In the genomic region with DNA sequence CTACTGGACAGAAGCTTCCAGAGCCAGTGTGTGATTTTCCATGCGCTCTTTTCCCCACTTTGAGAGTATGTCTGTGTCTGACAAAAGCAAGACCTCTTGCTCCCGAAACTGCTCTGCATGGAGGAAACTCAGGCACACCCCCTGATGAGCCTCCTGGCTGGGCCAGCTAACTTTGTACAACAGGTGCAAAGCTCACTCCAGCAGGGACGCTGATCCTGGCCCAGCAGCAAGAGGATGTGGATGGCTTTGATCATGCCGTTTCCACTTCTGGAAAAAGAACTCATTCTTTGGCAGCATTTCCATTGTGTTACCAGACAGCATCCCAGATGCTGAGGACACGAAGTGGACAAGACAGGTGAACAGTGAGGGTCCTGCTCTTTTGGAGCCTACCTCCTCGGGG, we compare ENCODE assay signal across 1 cellular context.
A peak's percentile ranks its signal among the peaks of the same experiment; 100 is the strongest.
TF ChIP-seq lines count a peak whose summit lies in the region.

No MANE protein-coding gene starts in this region.

TF ChIP-seq in HepG2, 621 proteins besides CTCF, POLR2A, EP300 and RAD21 (continued from another document and continues in another):
- TF ChIP-seq, protein P1, sequence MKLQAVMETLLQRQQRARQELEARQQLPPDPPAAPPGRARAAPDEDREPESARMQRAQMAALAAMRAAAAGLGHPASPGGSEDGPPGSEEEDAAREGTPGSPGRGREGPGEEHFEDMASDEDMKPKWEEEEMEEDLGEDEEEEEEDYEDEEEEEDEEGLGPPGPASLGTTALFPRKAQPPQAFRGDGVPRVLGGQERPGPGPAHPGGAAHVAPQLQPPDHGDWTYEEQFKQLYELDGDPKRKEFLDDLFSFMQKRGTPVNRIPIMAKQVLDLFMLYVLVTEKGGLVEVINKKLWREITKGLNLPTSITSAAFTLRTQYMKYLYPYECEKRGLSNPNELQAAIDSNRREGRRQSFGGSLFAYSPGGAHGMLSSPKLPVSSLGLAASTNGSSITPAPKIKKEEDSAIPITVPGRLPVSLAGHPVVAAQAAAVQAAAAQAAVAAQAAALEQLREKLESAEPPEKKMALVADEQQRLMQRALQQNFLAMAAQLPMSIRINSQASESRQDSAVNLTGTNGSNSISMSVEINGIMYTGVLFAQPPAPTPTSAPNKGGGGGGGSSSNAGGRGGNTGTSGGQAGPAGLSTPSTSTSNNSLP (IDR thresholded peaks at IDR 0.05; ENCODE audit: low read depth, low read length): 0 out of 2 replicates have a peak, but pooled peaks have one; percentile 31
- TF ChIP-seq, protein P2, sequence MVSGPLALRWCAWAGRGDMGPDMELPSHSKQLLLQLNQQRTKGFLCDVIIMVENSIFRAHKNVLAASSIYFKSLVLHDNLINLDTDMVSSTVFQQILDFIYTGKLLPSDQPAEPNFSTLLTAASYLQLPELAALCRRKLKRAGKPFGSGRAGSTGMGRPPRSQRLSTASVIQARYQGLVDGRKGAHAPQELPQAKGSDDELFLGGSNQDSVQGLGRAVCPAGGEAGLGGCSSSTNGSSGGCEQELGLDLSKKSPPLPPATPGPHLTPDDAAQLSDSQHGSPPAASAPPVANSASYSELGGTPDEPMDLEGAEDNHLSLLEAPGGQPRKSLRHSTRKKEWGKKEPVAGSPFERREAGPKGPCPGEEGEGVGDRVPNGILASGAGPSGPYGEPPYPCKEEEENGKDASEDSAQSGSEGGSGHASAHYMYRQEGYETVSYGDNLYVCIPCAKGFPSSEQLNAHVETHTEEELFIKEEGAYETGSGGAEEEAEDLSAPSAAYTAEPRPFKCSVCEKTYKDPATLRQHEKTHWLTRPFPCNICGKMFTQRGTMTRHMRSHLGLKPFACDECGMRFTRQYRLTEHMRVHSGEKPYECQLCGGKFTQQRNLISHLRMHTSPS (CRISPR knock-in tag; IDR thresholded peaks at IDR 0.05; ENCODE audit: low read depth): no peak
- TF ChIP-seq ZNF224 (CRISPR knock-in tag; IDR thresholded peaks at IDR 0.05): no peak
- TF ChIP-seq, protein P3, sequence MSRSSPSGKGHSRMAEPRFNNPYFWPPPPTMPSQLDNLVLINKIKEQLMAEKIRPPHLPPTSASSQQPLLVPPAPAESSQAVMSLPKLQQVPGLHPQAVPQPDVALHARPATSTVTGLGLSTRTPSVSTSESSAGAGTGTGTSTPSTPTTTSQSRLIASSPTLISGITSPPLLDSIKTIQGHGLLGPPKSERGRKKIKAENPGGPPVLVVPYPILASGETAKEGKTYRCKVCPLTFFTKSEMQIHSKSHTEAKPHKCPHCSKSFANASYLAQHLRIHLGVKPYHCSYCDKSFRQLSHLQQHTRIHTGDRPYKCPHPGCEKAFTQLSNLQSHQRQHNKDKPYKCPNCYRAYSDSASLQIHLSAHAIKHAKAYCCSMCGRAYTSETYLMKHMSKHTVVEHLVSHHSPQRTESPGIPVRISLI (CRISPR knock-in tag; IDR thresholded peaks at IDR 0.05; ENCODE audit: borderline replicate concordance): no peak
- TF ChIP-seq, protein P4, sequence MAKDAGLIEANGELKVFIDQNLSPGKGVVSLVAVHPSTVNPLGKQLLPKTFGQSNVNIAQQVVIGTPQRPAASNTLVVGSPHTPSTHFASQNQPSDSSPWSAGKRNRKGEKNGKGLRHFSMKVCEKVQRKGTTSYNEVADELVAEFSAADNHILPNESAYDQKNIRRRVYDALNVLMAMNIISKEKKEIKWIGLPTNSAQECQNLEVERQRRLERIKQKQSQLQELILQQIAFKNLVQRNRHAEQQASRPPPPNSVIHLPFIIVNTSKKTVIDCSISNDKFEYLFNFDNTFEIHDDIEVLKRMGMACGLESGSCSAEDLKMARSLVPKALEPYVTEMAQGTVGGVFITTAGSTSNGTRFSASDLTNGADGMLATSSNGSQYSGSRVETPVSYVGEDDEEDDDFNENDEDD (CRISPR knock-in tag; IDR thresholded peaks at IDR 0.05; ENCODE audit: borderline replicate concordance): no peak
- no peak for TF ChIP-seq ZBTB1 (CRISPR knock-in tag; IDR thresholded peaks at IDR 0.05; ENCODE audit: borderline replicate concordance)
- no peak for TF ChIP-seq SRSF4 (IDR thresholded peaks at IDR 0.05; ENCODE audit: low read depth, low read length, poor library complexity, severe bottlenecking)
- TF ChIP-seq, protein P5, sequence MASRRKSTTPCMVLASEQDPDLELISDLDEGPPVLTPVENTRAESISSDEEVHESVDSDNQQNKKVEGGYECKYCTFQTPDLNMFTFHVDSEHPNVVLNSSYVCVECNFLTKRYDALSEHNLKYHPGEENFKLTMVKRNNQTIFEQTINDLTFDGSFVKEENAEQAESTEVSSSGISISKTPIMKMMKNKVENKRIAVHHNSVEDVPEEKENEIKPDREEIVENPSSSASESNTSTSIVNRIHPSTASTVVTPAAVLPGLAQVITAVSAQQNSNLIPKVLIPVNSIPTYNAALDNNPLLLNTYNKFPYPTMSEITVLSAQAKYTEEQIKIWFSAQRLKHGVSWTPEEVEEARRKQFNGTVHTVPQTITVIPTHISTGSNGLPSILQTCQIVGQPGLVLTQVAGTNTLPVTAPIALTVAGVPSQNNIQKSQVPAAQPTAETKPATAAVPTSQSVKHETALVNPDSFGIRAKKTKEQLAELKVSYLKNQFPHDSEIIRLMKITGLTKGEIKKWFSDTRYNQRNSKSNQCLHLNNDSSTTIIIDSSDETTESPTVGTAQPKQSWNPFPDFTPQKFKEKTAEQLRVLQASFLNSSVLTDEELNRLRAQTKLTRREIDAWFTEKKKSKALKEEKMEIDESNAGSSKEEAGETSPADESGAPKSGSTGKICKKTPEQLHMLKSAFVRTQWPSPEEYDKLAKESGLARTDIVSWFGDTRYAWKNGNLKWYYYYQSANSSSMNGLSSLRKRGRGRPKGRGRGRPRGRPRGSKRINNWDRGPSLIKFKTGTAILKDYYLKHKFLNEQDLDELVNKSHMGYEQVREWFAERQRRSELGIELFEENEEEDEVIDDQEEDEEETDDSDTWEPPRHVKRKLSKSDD (CRISPR knock-in tag; IDR thresholded peaks at IDR 0.05; ENCODE audit: low read depth): no peak
- TF ChIP-seq TP53 (CRISPR knock-in tag; conservative IDR thresholded peaks at IDR 0.05): no peak
- no peak for TF ChIP-seq MEIS2 (CRISPR knock-in tag; IDR thresholded peaks at IDR 0.05)
- TF ChIP-seq, protein P6, sequence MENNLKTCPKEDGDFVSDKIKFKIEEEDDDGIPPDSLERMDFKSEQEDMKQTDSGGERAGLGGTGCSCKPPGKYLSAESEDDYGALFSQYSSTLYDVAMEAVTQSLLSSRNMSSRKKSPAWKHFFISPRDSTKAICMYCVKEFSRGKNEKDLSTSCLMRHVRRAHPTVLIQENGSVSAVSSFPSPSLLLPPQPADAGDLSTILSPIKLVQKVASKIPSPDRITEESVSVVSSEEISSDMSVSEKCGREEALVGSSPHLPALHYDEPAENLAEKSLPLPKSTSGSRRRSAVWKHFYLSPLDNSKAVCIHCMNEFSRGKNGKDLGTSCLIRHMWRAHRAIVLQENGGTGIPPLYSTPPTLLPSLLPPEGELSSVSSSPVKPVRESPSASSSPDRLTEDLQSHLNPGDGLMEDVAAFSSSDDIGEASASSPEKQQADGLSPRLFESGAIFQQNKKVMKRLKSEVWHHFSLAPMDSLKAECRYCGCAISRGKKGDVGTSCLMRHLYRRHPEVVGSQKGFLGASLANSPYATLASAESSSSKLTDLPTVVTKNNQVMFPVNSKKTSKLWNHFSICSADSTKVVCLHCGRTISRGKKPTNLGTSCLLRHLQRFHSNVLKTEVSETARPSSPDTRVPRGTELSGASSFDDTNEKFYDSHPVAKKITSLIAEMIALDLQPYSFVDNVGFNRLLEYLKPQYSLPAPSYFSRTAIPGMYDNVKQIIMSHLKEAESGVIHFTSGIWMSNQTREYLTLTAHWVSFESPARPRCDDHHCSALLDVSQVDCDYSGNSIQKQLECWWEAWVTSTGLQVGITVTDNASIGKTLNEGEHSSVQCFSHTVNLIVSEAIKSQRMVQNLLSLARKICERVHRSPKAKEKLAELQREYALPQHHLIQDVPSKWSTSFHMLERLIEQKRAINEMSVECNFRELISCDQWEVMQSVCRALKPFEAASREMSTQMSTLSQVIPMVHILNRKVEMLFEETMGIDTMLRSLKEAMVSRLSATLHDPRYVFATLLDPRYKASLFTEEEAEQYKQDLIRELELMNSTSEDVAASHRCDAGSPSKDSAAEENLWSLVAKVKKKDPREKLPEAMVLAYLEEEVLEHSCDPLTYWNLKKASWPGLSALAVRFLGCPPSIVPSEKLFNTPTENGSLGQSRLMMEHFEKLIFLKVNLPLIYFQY (CRISPR knock-in tag; IDR thresholded peaks at IDR 0.05; ENCODE audit: borderline replicate concordance): peak; percentile 36; the same call in 1 of the 2 replicates
- TF ChIP-seq ZNF773 (CRISPR knock-in tag; IDR thresholded peaks at IDR 0.05; ENCODE audit: borderline replicate concordance): no peak
- peak; percentile 53; the same call in 1 of the 2 replicates for TF ChIP-seq FOXA3 (CRISPR knock-in tag; IDR thresholded peaks at IDR 0.05)
- no peak for TF ChIP-seq ZZZ3 (CRISPR knock-in tag; IDR thresholded peaks at IDR 0.05; ENCODE audit: borderline replicate concordance)
- no peak for TF ChIP-seq ZBTB8A (CRISPR knock-in tag; IDR thresholded peaks at IDR 0.05; ENCODE audit: borderline replicate concordance, low read depth)
- TF ChIP-seq, protein P7, sequence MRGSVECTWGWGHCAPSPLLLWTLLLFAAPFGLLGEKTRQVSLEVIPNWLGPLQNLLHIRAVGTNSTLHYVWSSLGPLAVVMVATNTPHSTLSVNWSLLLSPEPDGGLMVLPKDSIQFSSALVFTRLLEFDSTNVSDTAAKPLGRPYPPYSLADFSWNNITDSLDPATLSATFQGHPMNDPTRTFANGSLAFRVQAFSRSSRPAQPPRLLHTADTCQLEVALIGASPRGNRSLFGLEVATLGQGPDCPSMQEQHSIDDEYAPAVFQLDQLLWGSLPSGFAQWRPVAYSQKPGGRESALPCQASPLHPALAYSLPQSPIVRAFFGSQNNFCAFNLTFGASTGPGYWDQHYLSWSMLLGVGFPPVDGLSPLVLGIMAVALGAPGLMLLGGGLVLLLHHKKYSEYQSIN (CRISPR knock-in tag; IDR thresholded peaks at IDR 0.05; ENCODE audit: borderline replicate concordance): no peak
- TF ChIP-seq TCF7L2 (IDR thresholded peaks at IDR 0.05; ENCODE audit: low read depth, low read length): no peak; the same call in 1 of the 2 replicates
- TF ChIP-seq, protein P8, sequence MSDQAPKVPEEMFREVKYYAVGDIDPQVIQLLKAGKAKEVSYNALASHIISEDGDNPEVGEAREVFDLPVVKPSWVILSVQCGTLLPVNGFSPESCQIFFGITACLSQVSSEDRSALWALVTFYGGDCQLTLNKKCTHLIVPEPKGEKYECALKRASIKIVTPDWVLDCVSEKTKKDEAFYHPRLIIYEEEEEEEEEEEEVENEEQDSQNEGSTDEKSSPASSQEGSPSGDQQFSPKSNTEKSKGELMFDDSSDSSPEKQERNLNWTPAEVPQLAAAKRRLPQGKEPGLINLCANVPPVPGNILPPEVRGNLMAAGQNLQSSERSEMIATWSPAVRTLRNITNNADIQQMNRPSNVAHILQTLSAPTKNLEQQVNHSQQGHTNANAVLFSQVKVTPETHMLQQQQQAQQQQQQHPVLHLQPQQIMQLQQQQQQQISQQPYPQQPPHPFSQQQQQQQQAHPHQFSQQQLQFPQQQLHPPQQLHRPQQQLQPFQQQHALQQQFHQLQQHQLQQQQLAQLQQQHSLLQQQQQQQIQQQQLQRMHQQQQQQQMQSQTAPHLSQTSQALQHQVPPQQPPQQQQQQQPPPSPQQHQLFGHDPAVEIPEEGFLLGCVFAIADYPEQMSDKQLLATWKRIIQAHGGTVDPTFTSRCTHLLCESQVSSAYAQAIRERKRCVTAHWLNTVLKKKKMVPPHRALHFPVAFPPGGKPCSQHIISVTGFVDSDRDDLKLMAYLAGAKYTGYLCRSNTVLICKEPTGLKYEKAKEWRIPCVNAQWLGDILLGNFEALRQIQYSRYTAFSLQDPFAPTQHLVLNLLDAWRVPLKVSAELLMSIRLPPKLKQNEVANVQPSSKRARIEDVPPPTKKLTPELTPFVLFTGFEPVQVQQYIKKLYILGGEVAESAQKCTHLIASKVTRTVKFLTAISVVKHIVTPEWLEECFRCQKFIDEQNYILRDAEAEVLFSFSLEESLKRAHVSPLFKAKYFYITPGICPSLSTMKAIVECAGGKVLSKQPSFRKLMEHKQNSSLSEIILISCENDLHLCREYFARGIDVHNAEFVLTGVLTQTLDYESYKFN (CRISPR knock-in tag; conservative IDR thresholded peaks at IDR 0.05): peak; percentile 82
- 0 out of 2 replicates have a peak, but pooled peaks have one; percentile 48 for TF ChIP-seq ZNF441 (CRISPR knock-in tag; IDR thresholded peaks at IDR 0.05; ENCODE audit: borderline replicate concordance)
- TF ChIP-seq, protein P9, sequence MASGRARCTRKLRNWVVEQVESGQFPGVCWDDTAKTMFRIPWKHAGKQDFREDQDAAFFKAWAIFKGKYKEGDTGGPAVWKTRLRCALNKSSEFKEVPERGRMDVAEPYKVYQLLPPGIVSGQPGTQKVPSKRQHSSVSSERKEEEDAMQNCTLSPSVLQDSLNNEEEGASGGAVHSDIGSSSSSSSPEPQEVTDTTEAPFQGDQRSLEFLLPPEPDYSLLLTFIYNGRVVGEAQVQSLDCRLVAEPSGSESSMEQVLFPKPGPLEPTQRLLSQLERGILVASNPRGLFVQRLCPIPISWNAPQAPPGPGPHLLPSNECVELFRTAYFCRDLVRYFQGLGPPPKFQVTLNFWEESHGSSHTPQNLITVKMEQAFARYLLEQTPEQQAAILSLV (CRISPR knock-in tag; IDR thresholded peaks at IDR 0.05; ENCODE audit: borderline replicate concordance): no peak
- TF ChIP-seq ZNF644 (CRISPR knock-in tag; IDR thresholded peaks at IDR 0.05; ENCODE audit: low read depth): peak; percentile 61; the same call in 1 of the 2 replicates
- peak; percentile 82 for TF ChIP-seq KDM1A (CRISPR knock-in tag; IDR thresholded peaks at IDR 0.05)
- TF ChIP-seq, protein P10, sequence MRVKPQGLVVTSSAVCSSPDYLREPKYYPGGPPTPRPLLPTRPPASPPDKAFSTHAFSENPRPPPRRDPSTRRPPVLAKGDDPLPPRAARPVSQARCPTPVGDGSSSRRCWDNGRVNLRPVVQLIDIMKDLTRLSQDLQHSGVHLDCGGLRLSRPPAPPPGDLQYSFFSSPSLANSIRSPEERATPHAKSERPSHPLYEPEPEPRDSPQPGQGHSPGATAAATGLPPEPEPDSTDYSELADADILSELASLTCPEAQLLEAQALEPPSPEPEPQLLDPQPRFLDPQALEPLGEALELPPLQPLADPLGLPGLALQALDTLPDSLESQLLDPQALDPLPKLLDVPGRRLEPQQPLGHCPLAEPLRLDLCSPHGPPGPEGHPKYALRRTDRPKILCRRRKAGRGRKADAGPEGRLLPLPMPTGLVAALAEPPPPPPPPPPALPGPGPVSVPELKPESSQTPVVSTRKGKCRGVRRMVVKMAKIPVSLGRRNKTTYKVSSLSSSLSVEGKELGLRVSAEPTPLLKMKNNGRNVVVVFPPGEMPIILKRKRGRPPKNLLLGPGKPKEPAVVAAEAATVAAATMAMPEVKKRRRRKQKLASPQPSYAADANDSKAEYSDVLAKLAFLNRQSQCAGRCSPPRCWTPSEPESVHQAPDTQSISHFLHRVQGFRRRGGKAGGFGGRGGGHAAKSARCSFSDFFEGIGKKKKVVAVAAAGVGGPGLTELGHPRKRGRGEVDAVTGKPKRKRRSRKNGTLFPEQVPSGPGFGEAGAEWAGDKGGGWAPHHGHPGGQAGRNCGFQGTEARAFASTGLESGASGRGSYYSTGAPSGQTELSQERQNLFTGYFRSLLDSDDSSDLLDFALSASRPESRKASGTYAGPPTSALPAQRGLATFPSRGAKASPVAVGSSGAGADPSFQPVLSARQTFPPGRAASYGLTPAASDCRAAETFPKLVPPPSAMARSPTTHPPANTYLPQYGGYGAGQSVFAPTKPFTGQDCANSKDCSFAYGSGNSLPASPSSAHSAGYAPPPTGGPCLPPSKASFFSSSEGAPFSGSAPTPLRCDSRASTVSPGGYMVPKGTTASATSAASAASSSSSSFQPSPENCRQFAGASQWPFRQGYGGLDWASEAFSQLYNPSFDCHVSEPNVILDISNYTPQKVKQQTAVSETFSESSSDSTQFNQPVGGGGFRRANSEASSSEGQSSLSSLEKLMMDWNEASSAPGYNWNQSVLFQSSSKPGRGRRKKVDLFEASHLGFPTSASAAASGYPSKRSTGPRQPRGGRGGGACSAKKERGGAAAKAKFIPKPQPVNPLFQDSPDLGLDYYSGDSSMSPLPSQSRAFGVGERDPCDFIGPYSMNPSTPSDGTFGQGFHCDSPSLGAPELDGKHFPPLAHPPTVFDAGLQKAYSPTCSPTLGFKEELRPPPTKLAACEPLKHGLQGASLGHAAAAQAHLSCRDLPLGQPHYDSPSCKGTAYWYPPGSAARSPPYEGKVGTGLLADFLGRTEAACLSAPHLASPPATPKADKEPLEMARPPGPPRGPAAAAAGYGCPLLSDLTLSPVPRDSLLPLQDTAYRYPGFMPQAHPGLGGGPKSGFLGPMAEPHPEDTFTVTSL (CRISPR knock-in tag; IDR thresholded peaks at IDR 0.05; ENCODE audit: borderline replicate concordance): peak; percentile 79
